9 cellular contexts compared by ENCODE assay signal in the genomic region with DNA sequence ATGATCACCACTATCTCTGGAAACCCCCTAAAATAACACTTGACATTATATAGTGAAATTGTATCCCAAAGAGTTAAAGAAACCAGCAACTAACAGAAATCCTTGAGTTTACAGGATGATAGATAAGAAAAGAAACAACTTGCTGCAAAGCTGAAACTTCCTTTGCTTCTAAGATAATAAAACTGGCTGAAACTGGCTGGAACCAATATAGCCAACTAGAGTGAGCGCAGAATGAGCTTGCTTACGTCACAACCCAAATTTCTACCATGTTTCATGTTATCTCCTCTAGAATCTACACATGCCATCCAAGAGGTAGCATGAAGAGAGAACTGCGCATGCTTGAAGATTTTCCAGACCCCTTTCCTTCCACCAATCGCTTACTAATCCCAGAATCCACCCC.
"Had no signal": no experiment of that assay in that cellular context is flagged by ENCODE, and none has a peak within 500 bp of the region (broad histone marks: within the 10 kb centered on the region; RNA-seq: fewer than 3 reads in every experiment).

No MANE protein-coding gene starts in this region.

- H3K27ac ChIP-seq: GM23248 had no signal

- H3K9me3 ChIP-seq: HAP-1 had no signal

- H3K4me3 ChIP-seq: GM23248, HAP-1 had no signal

- H3K9ac ChIP-seq: GM23248 had no signal

- FAIRE-seq: HTR-8/SVneo had no signal

- H2AFZ ChIP-seq: GM23248 had no signal

- DNase-seq: GM23248, GOT3, H7, HFFc6, IMR-90, KBM-7 had no signal

- ATAC-seq: HCT116 had no signal

- H3K4me1 ChIP-seq: HAP-1 had no signal
